1 cellular context compared by ENCODE assay signal in the genomic region with DNA sequence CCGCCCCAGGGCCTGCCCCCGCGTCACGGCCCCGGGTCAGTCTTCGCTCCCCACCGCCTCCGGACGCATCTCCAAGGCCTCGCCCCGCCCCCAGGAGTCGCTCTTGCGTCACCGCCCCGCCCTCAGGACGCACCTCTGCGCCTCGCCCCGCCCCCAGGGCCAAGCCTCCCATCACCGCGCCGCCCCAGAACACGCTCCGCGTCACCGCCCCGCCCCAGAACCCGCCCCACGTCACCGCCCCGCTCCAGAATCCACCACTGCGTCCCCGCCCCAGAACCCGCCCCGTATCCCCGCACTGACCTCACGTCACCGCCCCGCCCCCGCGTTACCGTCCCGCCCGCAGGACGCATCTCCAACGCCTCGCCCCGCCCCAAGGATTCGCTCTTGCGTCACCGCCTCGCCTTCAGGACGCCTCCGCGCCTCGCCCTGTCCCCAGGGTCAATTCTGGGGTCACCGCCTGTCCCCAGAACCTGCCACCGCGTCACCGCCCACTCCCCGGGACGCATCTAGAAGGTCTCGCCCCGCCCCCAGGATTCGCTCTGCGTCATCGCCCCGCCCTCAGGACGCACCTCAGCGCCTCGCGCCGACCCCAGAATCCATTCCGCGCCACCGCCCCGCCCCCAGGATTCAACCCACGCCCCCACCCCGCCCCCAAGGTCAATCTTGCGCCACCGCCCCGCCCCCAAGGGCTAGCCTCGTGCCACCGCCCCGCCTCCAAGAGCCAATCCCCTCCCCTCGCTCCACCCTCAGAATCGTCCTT.
A peak's percentile ranks its signal among the peaks of the same experiment; 100 is the strongest.
TF ChIP-seq lines count a peak whose summit lies in the region.

No MANE protein-coding gene starts in this region.

TF ChIP-seq in K562, 482 proteins besides CTCF, POLR2A, EP300 and RAD21 (continued from another document):
- TF ChIP-seq ZFP36 (IDR thresholded peaks at IDR 0.05; ENCODE audit: low read depth, low read length, partially characterized antibody) = no peak
- no peak for TF ChIP-seq KAT8 (IDR thresholded peaks at IDR 0.05; ENCODE audit: low read depth)
- TF ChIP-seq ETV6 (IDR thresholded peaks at IDR 0.05; ENCODE audit: borderline replicate concordance in 1 of 2, low read depth in 2 of 2, low read length in 1 of 2) = no peak
- TF ChIP-seq ETV6 (CRISPR knock-in tag; IDR thresholded peaks at IDR 0.05; ENCODE audit: borderline replicate concordance) = no peak
- TF ChIP-seq POLR3A (IDR thresholded peaks at IDR 0.05; ENCODE audit: borderline replicate concordance, extremely low read depth, insufficient read depth, insufficient read length) = no peak
- TF ChIP-seq ZNF184 (CRISPR knock-in tag; IDR thresholded peaks at IDR 0.05) = no peak
- TF ChIP-seq GTF2E2 (tag; IDR thresholded peaks at IDR 0.05) = no peak
- TF ChIP-seq RAD51 (IDR thresholded peaks at IDR 0.05; ENCODE audit: borderline replicate concordance, low read depth) = no peak
- TF ChIP-seq ZNF699 (CRISPR knock-in tag; IDR thresholded peaks at IDR 0.05; ENCODE audit: insufficient replicate concordance) = no peak
- TF ChIP-seq CBX3 (IDR thresholded peaks at IDR 0.05; ENCODE audit: borderline replicate concordance in 1 of 2, low read length in 2 of 2) = no peak
- TF ChIP-seq JUN (IDR thresholded peaks at IDR 0.05; ENCODE audit: borderline replicate concordance, low read depth, low read length) = no peak
- no peak for TF ChIP-seq JUN (CRISPR knock-in tag; IDR thresholded peaks at IDR 0.05; ENCODE audit: borderline replicate concordance)
- TF ChIP-seq, protein P1, sequence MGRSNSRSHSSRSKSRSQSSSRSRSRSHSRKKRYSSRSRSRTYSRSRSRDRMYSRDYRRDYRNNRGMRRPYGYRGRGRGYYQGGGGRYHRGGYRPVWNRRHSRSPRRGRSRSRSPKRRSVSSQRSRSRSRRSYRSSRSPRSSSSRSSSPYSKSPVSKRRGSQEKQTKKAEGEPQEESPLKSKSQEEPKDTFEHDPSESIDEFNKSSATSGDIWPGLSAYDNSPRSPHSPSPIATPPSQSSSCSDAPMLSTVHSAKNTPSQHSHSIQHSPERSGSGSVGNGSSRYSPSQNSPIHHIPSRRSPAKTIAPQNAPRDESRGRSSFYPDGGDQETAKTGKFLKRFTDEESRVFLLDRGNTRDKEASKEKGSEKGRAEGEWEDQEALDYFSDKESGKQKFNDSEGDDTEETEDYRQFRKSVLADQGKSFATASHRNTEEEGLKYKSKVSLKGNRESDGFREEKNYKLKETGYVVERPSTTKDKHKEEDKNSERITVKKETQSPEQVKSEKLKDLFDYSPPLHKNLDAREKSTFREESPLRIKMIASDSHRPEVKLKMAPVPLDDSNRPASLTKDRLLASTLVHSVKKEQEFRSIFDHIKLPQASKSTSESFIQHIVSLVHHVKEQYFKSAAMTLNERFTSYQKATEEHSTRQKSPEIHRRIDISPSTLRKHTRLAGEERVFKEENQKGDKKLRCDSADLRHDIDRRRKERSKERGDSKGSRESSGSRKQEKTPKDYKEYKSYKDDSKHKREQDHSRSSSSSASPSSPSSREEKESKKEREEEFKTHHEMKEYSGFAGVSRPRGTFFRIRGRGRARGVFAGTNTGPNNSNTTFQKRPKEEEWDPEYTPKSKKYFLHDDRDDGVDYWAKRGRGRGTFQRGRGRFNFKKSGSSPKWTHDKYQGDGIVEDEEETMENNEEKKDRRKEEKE (IDR thresholded peaks at IDR 0.05; ENCODE audit: borderline replicate concordance in 1 of 2, control insufficient read depth in 1 of 2, low read depth in 2 of 2, low read length in 1 of 2) = no peak
- TF ChIP-seq RBM25 (IDR thresholded peaks at IDR 0.05; ENCODE audit: low read depth, low read length, severe bottlenecking) = no peak
- TF ChIP-seq TOE1 (IDR thresholded peaks at IDR 0.05; ENCODE audit: borderline replicate concordance) = no peak
- TF ChIP-seq TOE1 (CRISPR knock-in tag; IDR thresholded peaks at IDR 0.05; ENCODE audit: borderline replicate concordance, low read depth) = no peak
- no peak for TF ChIP-seq ARID2 (IDR thresholded peaks at IDR 0.05)
- TF ChIP-seq, protein P2, sequence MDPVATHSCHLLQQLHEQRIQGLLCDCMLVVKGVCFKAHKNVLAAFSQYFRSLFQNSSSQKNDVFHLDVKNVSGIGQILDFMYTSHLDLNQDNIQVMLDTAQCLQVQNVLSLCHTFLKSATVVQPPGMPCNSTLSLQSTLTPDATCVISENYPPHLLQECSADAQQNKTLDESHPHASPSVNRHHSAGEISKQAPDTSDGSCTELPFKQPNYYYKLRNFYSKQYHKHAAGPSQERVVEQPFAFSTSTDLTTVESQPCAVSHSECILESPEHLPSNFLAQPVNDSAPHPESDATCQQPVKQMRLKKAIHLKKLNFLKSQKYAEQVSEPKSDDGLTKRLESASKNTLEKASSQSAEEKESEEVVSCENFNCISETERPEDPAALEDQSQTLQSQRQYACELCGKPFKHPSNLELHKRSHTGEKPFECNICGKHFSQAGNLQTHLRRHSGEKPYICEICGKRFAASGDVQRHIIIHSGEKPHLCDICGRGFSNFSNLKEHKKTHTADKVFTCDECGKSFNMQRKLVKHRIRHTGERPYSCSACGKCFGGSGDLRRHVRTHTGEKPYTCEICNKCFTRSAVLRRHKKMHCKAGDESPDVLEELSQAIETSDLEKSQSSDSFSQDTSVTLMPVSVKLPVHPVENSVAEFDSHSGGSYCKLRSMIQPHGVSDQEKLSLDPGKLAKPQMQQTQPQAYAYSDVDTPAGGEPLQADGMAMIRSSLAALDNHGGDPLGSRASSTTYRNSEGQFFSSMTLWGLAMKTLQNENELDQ (CRISPR knock-in tag; IDR thresholded peaks at IDR 0.05; ENCODE audit: borderline replicate concordance) = no peak
- TF ChIP-seq ZNF354B (CRISPR knock-in tag; IDR thresholded peaks at IDR 0.05) = no peak
- TF ChIP-seq, protein P3, sequence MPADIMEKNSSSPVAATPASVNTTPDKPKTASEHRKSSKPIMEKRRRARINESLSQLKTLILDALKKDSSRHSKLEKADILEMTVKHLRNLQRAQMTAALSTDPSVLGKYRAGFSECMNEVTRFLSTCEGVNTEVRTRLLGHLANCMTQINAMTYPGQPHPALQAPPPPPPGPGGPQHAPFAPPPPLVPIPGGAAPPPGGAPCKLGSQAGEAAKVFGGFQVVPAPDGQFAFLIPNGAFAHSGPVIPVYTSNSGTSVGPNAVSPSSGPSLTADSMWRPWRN (IDR thresholded peaks at IDR 0.05; ENCODE audit: low read depth) = no peak
- TF ChIP-seq HMGN3 (IDR thresholded peaks at IDR 0.05; ENCODE audit: borderline replicate concordance, extremely low read depth, insufficient read length, low read depth, low read length) = peak; percentile 93
- TF ChIP-seq, protein P4, sequence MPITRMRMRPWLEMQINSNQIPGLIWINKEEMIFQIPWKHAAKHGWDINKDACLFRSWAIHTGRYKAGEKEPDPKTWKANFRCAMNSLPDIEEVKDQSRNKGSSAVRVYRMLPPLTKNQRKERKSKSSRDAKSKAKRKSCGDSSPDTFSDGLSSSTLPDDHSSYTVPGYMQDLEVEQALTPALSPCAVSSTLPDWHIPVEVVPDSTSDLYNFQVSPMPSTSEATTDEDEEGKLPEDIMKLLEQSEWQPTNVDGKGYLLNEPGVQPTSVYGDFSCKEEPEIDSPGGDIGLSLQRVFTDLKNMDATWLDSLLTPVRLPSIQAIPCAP (CRISPR knock-in tag; IDR thresholded peaks at IDR 0.05; ENCODE audit: borderline replicate concordance) = no peak
- peak; percentile 89 for TF ChIP-seq NR2C2 (CRISPR knock-in tag; IDR thresholded peaks at IDR 0.05)
- peak; percentile 96 for TF ChIP-seq NR2C2 (tag; IDR thresholded peaks at IDR 0.05)
- no peak for TF ChIP-seq SNIP1 (IDR thresholded peaks at IDR 0.05; ENCODE audit: low read depth)
- TF ChIP-seq, protein P5, sequence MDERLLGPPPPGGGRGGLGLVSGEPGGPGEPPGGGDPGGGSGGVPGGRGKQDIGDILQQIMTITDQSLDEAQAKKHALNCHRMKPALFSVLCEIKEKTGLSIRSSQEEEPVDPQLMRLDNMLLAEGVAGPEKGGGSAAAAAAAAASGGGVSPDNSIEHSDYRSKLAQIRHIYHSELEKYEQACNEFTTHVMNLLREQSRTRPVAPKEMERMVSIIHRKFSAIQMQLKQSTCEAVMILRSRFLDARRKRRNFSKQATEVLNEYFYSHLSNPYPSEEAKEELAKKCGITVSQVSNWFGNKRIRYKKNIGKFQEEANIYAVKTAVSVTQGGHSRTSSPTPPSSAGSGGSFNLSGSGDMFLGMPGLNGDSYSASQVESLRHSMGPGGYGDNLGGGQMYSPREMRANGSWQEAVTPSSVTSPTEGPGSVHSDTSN (CRISPR knock-in tag; IDR thresholded peaks at IDR 0.05; ENCODE audit: low read depth) = no peak
- TF ChIP-seq, protein P5 (tag; conservative IDR thresholded peaks at IDR 0.05; ENCODE audit: low read depth) = no peak
- no peak for TF ChIP-seq RFX7 (CRISPR knock-in tag; IDR thresholded peaks at IDR 0.05)
- TF ChIP-seq, protein P6, sequence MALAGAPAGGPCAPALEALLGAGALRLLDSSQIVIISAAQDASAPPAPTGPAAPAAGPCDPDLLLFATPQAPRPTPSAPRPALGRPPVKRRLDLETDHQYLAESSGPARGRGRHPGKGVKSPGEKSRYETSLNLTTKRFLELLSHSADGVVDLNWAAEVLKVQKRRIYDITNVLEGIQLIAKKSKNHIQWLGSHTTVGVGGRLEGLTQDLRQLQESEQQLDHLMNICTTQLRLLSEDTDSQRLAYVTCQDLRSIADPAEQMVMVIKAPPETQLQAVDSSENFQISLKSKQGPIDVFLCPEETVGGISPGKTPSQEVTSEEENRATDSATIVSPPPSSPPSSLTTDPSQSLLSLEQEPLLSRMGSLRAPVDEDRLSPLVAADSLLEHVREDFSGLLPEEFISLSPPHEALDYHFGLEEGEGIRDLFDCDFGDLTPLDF (CRISPR knock-in tag; IDR thresholded peaks at IDR 0.05) = no peak
- no peak for TF ChIP-seq ETV1 (tag; conservative IDR thresholded peaks at IDR 0.05; ENCODE audit: low read depth)
- 0 out of 2 replicates have a peak, but pooled peaks have one; percentile 27 for TF ChIP-seq DIDO1 (tag; IDR thresholded peaks at IDR 0.05; ENCODE audit: low read depth)
- TF ChIP-seq, protein P7, sequence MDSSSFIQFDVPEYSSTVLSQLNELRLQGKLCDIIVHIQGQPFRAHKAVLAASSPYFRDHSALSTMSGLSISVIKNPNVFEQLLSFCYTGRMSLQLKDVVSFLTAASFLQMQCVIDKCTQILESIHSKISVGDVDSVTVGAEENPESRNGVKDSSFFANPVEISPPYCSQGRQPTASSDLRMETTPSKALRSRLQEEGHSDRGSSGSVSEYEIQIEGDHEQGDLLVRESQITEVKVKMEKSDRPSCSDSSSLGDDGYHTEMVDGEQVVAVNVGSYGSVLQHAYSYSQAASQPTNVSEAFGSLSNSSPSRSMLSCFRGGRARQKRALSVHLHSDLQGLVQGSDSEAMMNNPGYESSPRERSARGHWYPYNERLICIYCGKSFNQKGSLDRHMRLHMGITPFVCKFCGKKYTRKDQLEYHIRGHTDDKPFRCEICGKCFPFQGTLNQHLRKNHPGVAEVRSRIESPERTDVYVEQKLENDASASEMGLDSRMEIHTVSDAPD (CRISPR knock-in tag; IDR thresholded peaks at IDR 0.05) = no peak
- no peak for TF ChIP-seq ZNF274 (IDR thresholded peaks at IDR 0.05; ENCODE audit: borderline replicate concordance, low read depth, low read length)
- no peak for TF ChIP-seq MXI1 (IDR thresholded peaks at IDR 0.05; ENCODE audit: low read depth, low read length)
- TF ChIP-seq, protein P8, sequence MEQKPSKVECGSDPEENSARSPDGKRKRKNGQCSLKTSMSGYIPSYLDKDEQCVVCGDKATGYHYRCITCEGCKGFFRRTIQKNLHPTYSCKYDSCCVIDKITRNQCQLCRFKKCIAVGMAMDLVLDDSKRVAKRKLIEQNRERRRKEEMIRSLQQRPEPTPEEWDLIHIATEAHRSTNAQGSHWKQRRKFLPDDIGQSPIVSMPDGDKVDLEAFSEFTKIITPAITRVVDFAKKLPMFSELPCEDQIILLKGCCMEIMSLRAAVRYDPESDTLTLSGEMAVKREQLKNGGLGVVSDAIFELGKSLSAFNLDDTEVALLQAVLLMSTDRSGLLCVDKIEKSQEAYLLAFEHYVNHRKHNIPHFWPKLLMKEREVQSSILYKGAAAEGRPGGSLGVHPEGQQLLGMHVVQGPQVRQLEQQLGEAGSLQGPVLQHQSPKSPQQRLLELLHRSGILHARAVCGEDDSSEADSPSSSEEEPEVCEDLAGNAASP (IDR thresholded peaks at IDR 0.05) = no peak
- TF ChIP-seq ZSCAN29 (IDR thresholded peaks at IDR 0.05) = no peak
